15 cellular contexts compared by ENCODE assay signal in the genomic region with DNA sequence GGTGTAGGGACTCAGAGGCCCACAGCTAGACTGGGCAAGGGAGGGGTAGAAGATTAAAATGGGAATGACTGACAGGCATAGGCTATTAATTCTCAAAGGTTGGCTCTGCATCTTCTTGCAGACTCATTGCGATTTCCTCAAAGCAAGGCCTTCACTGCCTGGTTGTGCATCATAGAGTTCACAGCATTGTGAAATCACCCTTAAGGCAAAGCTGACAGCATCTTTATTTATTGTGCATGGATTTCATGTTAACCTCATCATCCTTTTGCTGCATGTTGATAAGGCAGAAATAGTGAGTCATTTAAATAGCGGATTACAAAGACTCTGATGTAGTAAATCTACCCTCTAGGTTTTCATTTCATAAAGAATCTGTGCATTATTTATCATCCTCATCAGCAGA. TPM values are rescaled to one million over a fixed set of nuclear protein-coding genes. Genes with fewer than 3 reads are reported as not detected.
A peak's percentile ranks its signal among the peaks of the same experiment; 100 is the strongest.
DNase-seq lines count a peak whose midpoint lies in the region; ATAC-seq, FAIRE-seq and TF ChIP-seq lines count a peak whose summit lies in the region.
"Had no signal": no experiment of that assay in that cellular context is flagged by ENCODE, and none has a peak within 500 bp of the region (broad histone marks: within the 10 kb centered on the region; RNA-seq: fewer than 3 reads in every experiment).

No MANE protein-coding gene starts in this region.

- H3K27ac Mint-ChIP-seq in mesothelial cell of epicardium, result peak overlapping the region; percentile 25
- H3K27ac Mint-ChIP-seq in activated CD8-positive, alpha-beta T cell treated with anti-CD3 and anti-CD28 coated beads, Interleukin-2, amount 10 ng/mL, durations not matched to agents 7 days and 5 days, result no peak overlapping the region

- peaks cover 40% of the 10 kb centered on the region for H3K4me1 Mint-ChIP-seq in mesothelial cell of epicardium
- no peaks in the 10 kb centered on the region for H3K4me1 Mint-ChIP-seq in activated CD8-positive, alpha-beta T cell treated with anti-CD3 and anti-CD28 coated beads, Interleukin-2, amount 10 ng/mL, durations not matched to agents 7 days and 5 days (ENCODE audit: low read depth)

- no peak for FAIRE-seq in urothelium cell line (lab: Jason Lieb, UNC)
- FAIRE-seq: small intestine had no signal

- H3K36me3 Mint-ChIP-seq in mesothelial cell of epicardium, result no peaks in the 10 kb centered on the region
- no peaks in the 10 kb centered on the region for H3K36me3 Mint-ChIP-seq in activated CD8-positive, alpha-beta T cell treated with anti-CD3 and anti-CD28 coated beads, Interleukin-2, amount 10 ng/mL, durations not matched to agents 7 days and 5 days (ENCODE audit: low read depth)

- H3K27me3 Mint-ChIP-seq in mesothelial cell of epicardium (ENCODE audit: low read depth), result no peaks in the 10 kb centered on the region
- H3K27me3 Mint-ChIP-seq in activated CD8-positive, alpha-beta T cell treated with anti-CD3 and anti-CD28 coated beads, Interleukin-2, amount 10 ng/mL, durations not matched to agents 7 days and 5 days (ENCODE audit: low read depth), result no peaks in the 10 kb centered on the region

- ATAC-seq in activated CD8-positive, alpha-beta T cell treated with anti-CD3 and anti-CD28 coated beads, Interleukin-2, amount 10 ng/mL, durations not matched to agents 7 days and 5 days, result no peak
- ATAC-seq: left lung had no signal

- in situ Hi-C loops in G401 (cut with HindIII; ENCODE audit: low sequenced_read_pairs), result no loop called here

- H3K9me3 Mint-ChIP-seq in mesothelial cell of epicardium, result no peaks in the 10 kb centered on the region
- no peaks in the 10 kb centered on the region for H3K9me3 Mint-ChIP-seq in activated CD8-positive, alpha-beta T cell treated with anti-CD3 and anti-CD28 coated beads, Interleukin-2, amount 10 ng/mL, durations not matched to agents 7 days and 5 days (ENCODE audit: insufficient read depth)

- no peak overlapping the region for H3K4me3 ChIP-seq in cardiac fibroblast (replicated peaks in 1 of 2; ENCODE audit: low read depth in 2 of 2, low read length in 2 of 2)
- H3K4me3 ChIP-seq: heart right ventricle, left lung had no signal

- no peak overlapping the region for H3K4me3 Mint-ChIP-seq in mesothelial cell of epicardium
- no peak overlapping the region for H3K4me3 Mint-ChIP-seq in activated CD8-positive, alpha-beta T cell treated with anti-CD3 and anti-CD28 coated beads, Interleukin-2, amount 10 ng/mL, durations not matched to agents 7 days and 5 days

- CTCF ChIA-PET in activated CD8-positive, alpha-beta T cell treated with anti-CD3 and anti-CD28 coated beads, Interleukin-2, amount 10 ng/mL, durations not matched to agents 7 days and 5 days (lab: Charles Lee), result no interaction called here

- TF ChIP-seq CTCF in cardiac fibroblast (IDR thresholded peaks at IDR 0.05; ENCODE audit: low read depth, low read length) (no peak), mesothelial cell of epicardium (IDR thresholded peaks at IDR 0.05; ENCODE audit: unreplicated experiment) (no peak)

- POLR2A ChIA-PET in activated CD8-positive, alpha-beta T cell treated with anti-CD3 and anti-CD28 coated beads, Interleukin-2, amount 10 ng/mL, durations not matched to agents 7 days and 5 days (lab: Charles Lee), result no interaction called here

- DNase-seq in ELR (ENCODE audit: low read depth) (peak; percentile 94), MV-4-11 (lab: John Stamatoyannopoulos, UW) (peak; percentile 65), cardiac fibroblast (ENCODE audit: low read depth in 2 of 2) (peak; percentile 58 to 71), mesothelial cell of epicardium (ENCODE audit: low spot score in 2 of 2, unreplicated experiment in 2 of 2) (no peak), G401 (ENCODE audit: low spot score) (no peak), NCI-H2171 treated with DMSO at 0.1 percent for 48 hours (lab: John Stamatoyannopoulos, UW) (no peak), urothelium cell line (ENCODE audit: low spot score) (no peak)
- no peak for DNase-seq in activated CD8-positive, alpha-beta T cell treated with anti-CD3 and anti-CD28 coated beads, Interleukin-2, amount 10 ng/mL, durations not matched to agents 7 days and 5 days
- DNase-seq: activated CD4-positive, CD25-positive, alpha-beta regulatory T cell; heart right ventricle; KG1; left lung; NCI-H2029 treated with DMSO at 0.1 percent for 48 hours; small intestine; SW 1271 had no signal

RNA-seq across cellular contexts. Expression of gene PALM2AKAP2, which starts 13.6 kb away (rescaled TPM):
- 39.7 to 45.1 TPM (median 43.6 TPM) in 3 replicates for total RNA-seq in mesothelial cell of epicardium
- total RNA-seq in G401 (2014; rRNA removed; shearing (Covaris generic)), result not detected in 2 replicates
- total RNA-seq in activated CD8-positive, alpha-beta T cell treated with anti-CD3 and anti-CD28 coated beads, Interleukin-2, amount 10 ng/mL, durations not matched to agents 7 days and 5 days, result not detected

Comparison
In these comparisons a context has a peak if more than half of its experiments do, and no peak if none do; other contexts are left out.
1. DNase-seq: peak in ELR (single experiment), MV-4-11 (single experiment) and cardiac fibroblast (2 of 2); none in mesothelial cell of epicardium (0 of 2), G401 (single experiment), NCI-H2171 treated with DMSO at 0.1 percent for 48 hours (single experiment), urothelium cell line (single experiment) and activated CD8-positive, alpha-beta T cell treated with anti-CD3 and anti-CD28 coated beads, Interleukin-2, amount 10 ng/mL, durations not matched to agents 7 days and 5 days (single experiment).
2. RNA of gene PALM2AKAP2, which starts 13.6 kb away (total RNA-seq): 39.7 to 45.1 TPM in mesothelial cell of epicardium; not detected in G401 and not detected in activated CD8-positive, alpha-beta T cell treated with anti-CD3 and anti-CD28 coated beads, Interleukin-2, amount 10 ng/mL, durations not matched to agents 7 days and 5 days; every median in the first group is over 10 times any median in the second.